8 cellular contexts compared by ENCODE assay signal in genomic region chr19:12139309-12139708, GRCh38. TPM values are rescaled to one million over a fixed set of nuclear protein-coding genes. Genes with fewer than 3 reads are reported as not detected.
DNase-seq lines count a peak whose midpoint lies in the region; ATAC-seq and TF ChIP-seq lines count a peak whose summit lies in the region.

No MANE protein-coding gene starts in this region.

- ATAC-seq in lower lobe of right lung: no peak
- no peak for ATAC-seq in HG02885 (IDR thresholded peaks at IDR 0.05; ENCODE audit: poor library complexity, unreplicated experiment)

- peaks cover 32% of the 10 kb centered on the region for H3K4me1 Mint-ChIP-seq in activated naive CD4-positive, alpha-beta T cell treated with anti-CD3 and anti-CD28 coated beads for 36 hours (ENCODE audit: low read depth)

- CTCF ChIA-PET in activated naive CD4-positive, alpha-beta T cell treated with anti-CD3 and anti-CD28 coated beads for 36 hours (lab: Charles Lee): interaction anchor here (0.6 to 2.9 kb wide), 4 partner anchors 31 to 341 kb away, joined by 4 to 35 read pairs (median 16); partner anchors contain the start of genes ZNF491 and ZNF700

- in situ Hi-C loops in astrocyte of the spinal cord (cut with HindIII; ENCODE audit: low sequenced_read_pairs): no loop called here

- no peak for DNase-seq in activated naive CD4-positive, alpha-beta T cell treated with anti-CD3 and anti-CD28 coated beads for 36 hours
- DNase-seq in activated naive CD4-positive, alpha-beta T cell treated with Interleukin-2 at 50 U/mL for 16 hours: no peak
- DNase-seq in astrocyte of the spinal cord (ENCODE audit: low read depth, low spot score) (peak; percentile 19), lower lobe of right lung (no peak), tibial nerve (ENCODE audit: low spot score in 2 of 2) (no peak), ureter (ENCODE audit: low spot score) (no peak), NCI-H2171 (lab: John Stamatoyannopoulos, UW) (no peak)

- TF ChIP-seq CTCF in astrocyte of the spinal cord (IDR thresholded peaks at IDR 0.05; ENCODE audit: low read depth, low read length) (no peak), lower lobe of right lung (IDR thresholded peaks at IDR 0.05) (no peak), tibial nerve (IDR thresholded peaks at IDR 0.05) (no peak)

- TF ChIP-seq EP300 in tibial nerve (IDR thresholded peaks at IDR 0.05): no peak

- peaks cover 20% of the 10 kb centered on the region for H3K4me1 ChIP-seq in lower lobe of right lung
- H3K4me1 ChIP-seq in tibial nerve: peaks cover 0 to 25% (median 16%) of the 10 kb centered on the region in 4 donors

- H3K36me3 ChIP-seq in lower lobe of right lung: peaks cover 30% of the 10 kb centered on the region
- peaks cover 3 to 37% (median 5%) of the 10 kb centered on the region in 3 donors for H3K36me3 ChIP-seq in tibial nerve

- no peak overlapping the region for H3K27ac Mint-ChIP-seq in activated naive CD4-positive, alpha-beta T cell treated with anti-CD3 and anti-CD28 coated beads for 36 hours

- H3K4me3 ChIP-seq in astrocyte of the spinal cord (ENCODE audit: low read depth, low read length) (peak overlapping the region; percentile 78), lower lobe of right lung (peak overlapping the region; percentile 97), tibial nerve (peak overlapping the region; percentile 72 to 85 (median 76))

- H3K36me3 Mint-ChIP-seq in activated naive CD4-positive, alpha-beta T cell treated with anti-CD3 and anti-CD28 coated beads for 36 hours (ENCODE audit: low read depth): peaks cover 25% of the 10 kb centered on the region

- intact Hi-C loops in activated naive CD4-positive, alpha-beta T cell treated with anti-CD3 and anti-CD28 coated beads for 36 hours (cut with micrococcal nuclease): no loop called here
- intact Hi-C loops in lower lobe of right lung (cut with DNase I): no loop called here

- H3K27me3 ChIP-seq in lower lobe of right lung (ENCODE audit: low read depth) (no peaks in the 10 kb centered on the region), tibial nerve (peaks cover 0 to 2% of the 10 kb centered on the region in 2 donors)

- no peak for TF ChIP-seq POLR2A in tibial nerve (IDR thresholded peaks at IDR 0.05)

- no peaks in the 10 kb centered on the region for H3K27me3 Mint-ChIP-seq in activated naive CD4-positive, alpha-beta T cell treated with anti-CD3 and anti-CD28 coated beads for 36 hours (ENCODE audit: low read depth)

- H3K4me3 Mint-ChIP-seq in activated naive CD4-positive, alpha-beta T cell treated with anti-CD3 and anti-CD28 coated beads for 36 hours: peak overlapping the region; percentile 92

- WGBS in tibial nerve, 2 donors: 13 to 18% methylated on average over 14 of the region's 14 CpGs

- peaks cover 12% of the 10 kb centered on the region for H3K9me3 Mint-ChIP-seq in activated naive CD4-positive, alpha-beta T cell treated with anti-CD3 and anti-CD28 coated beads for 36 hours

- H3K27ac ChIP-seq in lower lobe of right lung: peak overlapping the region; percentile 92
- H3K27ac ChIP-seq in tibial nerve: peak overlapping the region in 3 of 4 donors; percentile 71 to 91 (median 91)

- H3K9me3 ChIP-seq in lower lobe of right lung (peaks cover 2% of the 10 kb centered on the region), tibial nerve (peaks cover 0 to 12% (median 0%) of the 10 kb centered on the region in 4 donors)

RNA-seq across cellular contexts. Expression of gene ZNF20, which starts 0.8 kb away (rescaled TPM):
- total RNA-seq in activated naive CD4-positive, alpha-beta T cell treated with anti-CD3 and anti-CD28 coated beads for 36 hours: 1 to 10 TPM; 2.1 to 3.1 TPM
- total RNA-seq in lower lobe of right lung: 6.6 TPM
- 10 to 100 TPM in 1 of 4 donors, 1 to 10 TPM in 3; 1.2 to 10.4 (median 5.1) TPM for total RNA-seq in tibial nerve
- total RNA-seq in ureter: 2.6 TPM

RNA-seq across cellular contexts. Expression of gene ZNF625, which starts 17.2 kb away (rescaled TPM):
- total RNA-seq in activated naive CD4-positive, alpha-beta T cell treated with anti-CD3 and anti-CD28 coated beads for 36 hours: 1 to 10 TPM; 2.8 to 3.5 TPM
- total RNA-seq in lower lobe of right lung: 8.4 TPM
- total RNA-seq in tibial nerve: 10 to 100 TPM in 2 of 4 donors, 1 to 10 TPM in 2; 5.0 to 11.6 (median 9.1) TPM
- 13.3 TPM for total RNA-seq in ureter

RNA-seq across cellular contexts. Expression of gene ZNF136, which starts 23.6 kb away (rescaled TPM):
- 10 to 100 TPM in 1 of 2 experiments, 1 to 10 TPM in 1; 8.4 to 11.6 TPM for total RNA-seq in activated naive CD4-positive, alpha-beta T cell treated with anti-CD3 and anti-CD28 coated beads for 36 hours
- total RNA-seq in lower lobe of right lung (14.9 TPM), tibial nerve (10 to 100 TPM in 3 of 4 donors, 1 to 10 TPM in 1; 5.1 to 25.8 (median 13.4) TPM), ureter (15.3 TPM)
